18 cellular contexts compared by ENCODE assay signal in genomic region chr19:33443638-33444195, GRCh38.
"Had no signal": no experiment of that assay in that cellular context is flagged by ENCODE, and none has a peak within 500 bp of the region (broad histone marks: within the 10 kb centered on the region; RNA-seq: fewer than 3 reads in every experiment).

No MANE protein-coding gene starts in this region.

- H3K4me2 ChIP-seq: neural progenitor cell had no signal

- H2AFZ ChIP-seq: neural progenitor cell had no signal

- H3K4me3 ChIP-seq: coronary artery, left lung, neural progenitor cell, ovary, transverse colon had no signal

- FAIRE-seq: endometrium had no signal

- ATAC-seq: activated CD8-positive, alpha-beta memory T cell treated with anti-CD3 and anti-CD28 coated beads, Interleukin-2, amount 10 ng/mL, durations not matched to agents 7 days and 5 days; activated T-helper 17 cell treated with anti-CD3 and anti-CD28 coated beads, Interleukin-2, amount 50 U/mL, for 72 hours; left lung; naive thymus-derived CD4-positive, alpha-beta T cell had no signal

- DNase-seq: activated CD4-positive, alpha-beta memory T cell treated with anti-CD3 and anti-CD28 coated beads, Interleukin-2, amount 10 ng/mL, durations not matched to agents 7 days and 5 days; activated CD4-positive, alpha-beta T cell treated with anti-CD3 and anti-CD28 coated beads for 48 hours; activated CD4-positive, CD25-positive, alpha-beta regulatory T cell; activated CD8-positive, alpha-beta memory T cell treated with anti-CD3 and anti-CD28 coated beads, Interleukin-2, amount 10 ng/mL, durations not matched to agents 7 days and 5 days; activated naive CD4-positive, alpha-beta T cell treated with anti-CD3 and anti-CD28 coated beads for 36 hours; erythroblast; foreskin melanocyte; hypothalamus; islet precursor cell; naive thymus-derived CD4-positive, alpha-beta T cell; stimulated activated CD4-positive, alpha-beta T cell treated with anti-CD3 and anti-CD28 coated beads, Interleukin-2, amount 100 ng/mL, for 24 hours; transverse colon had no signal

- H3K27ac ChIP-seq: coronary artery, left lung, neural progenitor cell, ovary, transverse colon had no signal

- H3K36me3 ChIP-seq: left lung, neural progenitor cell, ovary, transverse colon had no signal

- H3K27me3 ChIP-seq: left lung, neural progenitor cell, ovary, transverse colon had no signal

- H3K9me3 ChIP-seq: left lung, ovary, transverse colon had no signal

- H3K4me1 ChIP-seq: left lung, neural progenitor cell, transverse colon had no signal

- H3K9ac ChIP-seq: neural progenitor cell had no signal
